23 cellular contexts compared by ENCODE assay signal in the genomic region with DNA sequence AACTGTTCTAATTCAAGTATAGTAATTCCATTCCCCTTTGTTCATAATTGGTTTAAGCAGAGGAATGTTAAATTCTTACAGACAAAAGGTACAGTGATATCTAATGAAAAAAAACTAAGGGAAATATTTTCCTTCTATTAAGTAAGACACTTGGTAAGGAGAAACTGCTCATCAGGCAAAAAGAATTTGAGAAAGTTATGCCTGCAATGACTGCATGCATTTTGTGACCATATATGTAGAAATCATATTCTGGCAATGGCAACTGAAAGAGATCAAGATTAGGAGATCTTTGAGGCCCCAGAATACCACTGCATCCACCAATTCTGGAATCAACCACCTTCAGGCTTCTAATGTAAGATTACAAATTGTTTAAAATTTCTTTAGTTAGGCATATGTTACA.
DNase-seq lines count a peak whose midpoint lies in the region; ATAC-seq and TF ChIP-seq lines count a peak whose summit lies in the region.
"Had no signal": no experiment of that assay in that cellular context is flagged by ENCODE, and none has a peak within 500 bp of the region (broad histone marks: within the 10 kb centered on the region; RNA-seq: fewer than 3 reads in every experiment).

No MANE protein-coding gene starts in this region.

- H3K9me3 Mint-ChIP-seq in HFFc6, result peaks cover 21% of the 10 kb centered on the region
- H3K9me3 Mint-ChIP-seq in activated T-helper 2 cell treated with anti-CD3 and anti-CD28 coated beads, Interferon-gamma antibody, Interleukin-2, Interleukin-4, amounts not matched to agents 10 μg/mL and 5 μg/mL and 100 μg/mL, durations not matched to agents 14 hours and 24 hours and 36 hours, result peaks cover 9% of the 10 kb centered on the region

- DNase-seq in HFFc6 (peak; percentile 48), astrocyte of the hippocampus (ENCODE audit: low read depth, low spot score) (peak; percentile 8), fibroblast of peridontal ligament (ENCODE audit: extremely low read depth) (peak; percentile 40), OCI-M2 (lab: John Stamatoyannopoulos, UW; ENCODE audit: unreplicated experiment) (no peak), GM19238 (ENCODE audit: insufficient read length, low spot score) (no peak)
- no peak for DNase-seq in activated T-helper 2 cell treated with anti-CD3 and anti-CD28 coated beads, Interferon-gamma antibody, Interleukin-2, Interleukin-4, amounts not matched to agents 10 μg/mL and 5 μg/mL and 100 μg/mL, durations not matched to agents 14 hours and 24 hours and 36 hours (ENCODE audit: low spot score)
- DNase-seq: AML-193; CD4-positive, alpha-beta T cell; DMS53; GDM1; GM23248; H9; NCI-H1048; NCI-H1417; NCI-H1694; NCI-H2029 treated with DMSO at 0.1 percent for 48 hours; NCI-H446 treated with DMSO at 0.1 percent for 48 hours; NCI-H526; NCI-H82; Peyer's patch; SHP77 treated with DMSO at 0.1 percent for 48 hours had no signal

- TF ChIP-seq CTCF in HFFc6 (IDR thresholded peaks at IDR 0.05), result no peak

- no peaks in the 10 kb centered on the region; the same call in 1 of the 2 replicates for H3K27me3 Mint-ChIP-seq in HFFc6 (ENCODE audit: insufficient read depth)
- H3K27me3 Mint-ChIP-seq in activated T-helper 2 cell treated with anti-CD3 and anti-CD28 coated beads, Interferon-gamma antibody, Interleukin-2, Interleukin-4, amounts not matched to agents 10 μg/mL and 5 μg/mL and 100 μg/mL, durations not matched to agents 14 hours and 24 hours and 36 hours (ENCODE audit: low read depth), result no peaks in the 10 kb centered on the region
- H3K27me3 Mint-ChIP-seq: CD4-positive, alpha-beta T cell had no signal

- intact Hi-C loops in activated T-helper 2 cell treated with anti-CD3 and anti-CD28 coated beads, Interferon-gamma antibody, Interleukin-2, Interleukin-4, amounts not matched to agents 10 μg/mL and 5 μg/mL and 100 μg/mL, durations not matched to agents 14 hours and 24 hours and 36 hours (cut with micrococcal nuclease), result no loop called here

- H3K27ac Mint-ChIP-seq in HFFc6, result peak overlapping the region; percentile 52; the same call in 1 of the 2 replicates
- no peak overlapping the region for H3K27ac Mint-ChIP-seq in activated T-helper 2 cell treated with anti-CD3 and anti-CD28 coated beads, Interferon-gamma antibody, Interleukin-2, Interleukin-4, amounts not matched to agents 10 μg/mL and 5 μg/mL and 100 μg/mL, durations not matched to agents 14 hours and 24 hours and 36 hours
- H3K27ac Mint-ChIP-seq: CD4-positive, alpha-beta T cell; H9 had no signal

- peaks cover 23% of the 10 kb centered on the region; the same call in 1 of the 2 replicates for H3K4me1 Mint-ChIP-seq in HFFc6 (ENCODE audit: low read depth)
- no peaks in the 10 kb centered on the region for H3K4me1 Mint-ChIP-seq in activated T-helper 2 cell treated with anti-CD3 and anti-CD28 coated beads, Interferon-gamma antibody, Interleukin-2, Interleukin-4, amounts not matched to agents 10 μg/mL and 5 μg/mL and 100 μg/mL, durations not matched to agents 14 hours and 24 hours and 36 hours (ENCODE audit: low read depth)
- H3K4me1 Mint-ChIP-seq: H9 had no signal

- H3K4me3 Mint-ChIP-seq in HFFc6, result peak overlapping the region; percentile 83; the same call in 1 of the 2 replicates
- H3K4me3 Mint-ChIP-seq in activated T-helper 2 cell treated with anti-CD3 and anti-CD28 coated beads, Interferon-gamma antibody, Interleukin-2, Interleukin-4, amounts not matched to agents 10 μg/mL and 5 μg/mL and 100 μg/mL, durations not matched to agents 14 hours and 24 hours and 36 hours (ENCODE audit: low read depth), result no peak overlapping the region
- H3K4me3 Mint-ChIP-seq: CD4-positive, alpha-beta T cell; H9 had no signal

- H3K36me3 Mint-ChIP-seq in HFFc6 (ENCODE audit: low read depth), result peaks cover 10% of the 10 kb centered on the region; the same call in 1 of the 2 replicates
- H3K36me3 Mint-ChIP-seq in activated T-helper 2 cell treated with anti-CD3 and anti-CD28 coated beads, Interferon-gamma antibody, Interleukin-2, Interleukin-4, amounts not matched to agents 10 μg/mL and 5 μg/mL and 100 μg/mL, durations not matched to agents 14 hours and 24 hours and 36 hours (ENCODE audit: low read depth), result no peaks in the 10 kb centered on the region

- ATAC-seq in HG03571 (IDR thresholded peaks at IDR 0.05; ENCODE audit: unreplicated experiment), result no peak
- ATAC-seq: A549 had no signal

Comparison
In these comparisons a context has a peak if more than half of its experiments do, and no peak if none do; other contexts are left out.
1. DNase-seq: peak in HFFc6 (single experiment), astrocyte of the hippocampus (single experiment) and fibroblast of peridontal ligament (single experiment); none in OCI-M2 (single experiment), activated T-helper 2 cell treated with anti-CD3 and anti-CD28 coated beads, Interferon-gamma antibody, Interleukin-2, Interleukin-4, amounts not matched to agents 10 μg/mL and 5 μg/mL and 100 μg/mL, durations not matched to agents 14 hours and 24 hours and 36 hours (single experiment) and GM19238 (single experiment).